Comparison of ENCODE assay signal across 12 cellular contexts in the genomic region with DNA sequence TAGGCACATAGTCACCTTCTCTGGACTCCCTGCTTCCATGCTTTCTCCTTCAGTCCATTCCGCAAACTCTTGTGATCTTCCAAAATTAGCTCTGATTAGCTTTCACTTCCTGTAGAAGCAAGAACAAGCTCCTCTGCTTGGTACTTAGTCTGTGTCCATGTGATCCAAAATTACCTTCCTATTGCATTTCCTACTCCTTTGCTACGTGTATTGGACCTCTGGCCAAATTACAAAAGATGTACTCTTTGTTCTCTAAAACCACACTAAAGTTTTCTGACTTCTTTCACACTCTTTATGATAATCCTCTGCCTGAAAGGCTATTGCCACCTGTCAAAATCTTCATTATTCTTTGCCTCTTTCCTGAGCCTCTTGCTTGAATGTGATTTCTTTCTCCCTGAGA. TPM values are rescaled to one million over a fixed set of nuclear protein-coding genes. Genes with fewer than 3 reads are reported as not detected.
A peak's percentile ranks its signal among the peaks of the same experiment; 100 is the strongest.
DNase-seq lines count a peak whose midpoint lies in the region; ATAC-seq and TF ChIP-seq lines count a peak whose summit lies in the region.
"Had no signal": no experiment of that assay in that cellular context is flagged by ENCODE, and none has a peak within 500 bp of the region (broad histone marks: within the 10 kb centered on the region; RNA-seq: fewer than 3 reads in every experiment).

No MANE protein-coding gene starts in this region.

- intact Hi-C loops in activated T-helper 2 cell treated with anti-CD3 and anti-CD28 coated beads, Interferon-gamma antibody, Interleukin-2, Interleukin-4, amounts not matched to agents 10 μg/mL and 5 μg/mL and 100 μg/mL, durations not matched to agents 14 hours and 24 hours and 36 hours (cut with micrococcal nuclease) = loop anchor here (1.0 to 5.0 kb wide), 4 partner anchors 10 to 123 kb away; a partner anchor contains a TSS

- no peak for DNase-seq in activated CD4-positive, alpha-beta T cell treated with anti-CD3 and anti-CD28 coated beads, Interleukin-2, amount 10 ng/mL, durations not matched to agents 7 days and 5 days
- DNase-seq in activated CD4-positive, alpha-beta T cell treated with anti-CD3 and anti-CD28 coated beads, Interleukin-2, amount 50 U/mL, for 1 hour = no peak
- DNase-seq in Karpas-422 (no peak), KG1 (lab: John Stamatoyannopoulos, UW) (no peak)
- DNase-seq in activated T-helper 2 cell treated with anti-CD3 and anti-CD28 coated beads, Interferon-gamma antibody, Interleukin-2, Interleukin-4, amounts not matched to agents 10 μg/mL and 5 μg/mL and 100 μg/mL, durations not matched to agents 14 hours and 24 hours and 36 hours (ENCODE audit: low spot score) = no peak
- no peak for DNase-seq in central memory CD4-positive, alpha-beta T cell

- no peak for TF ChIP-seq POLR2A in gastroesophageal sphincter (IDR thresholded peaks at IDR 0.05)

- H3K4me3 ChIP-seq in Karpas-422 (ENCODE audit: low read length) = no peak overlapping the region
- no peak overlapping the region for H3K4me3 ChIP-seq in neutrophil (ENCODE audit: low read depth in 1 of 2, low read length in 1 of 2)
- no peak overlapping the region for H3K4me3 ChIP-seq in gastroesophageal sphincter

- TF ChIP-seq EP300 in gastroesophageal sphincter (IDR thresholded peaks at IDR 0.05) = no peak

- no peaks in the 10 kb centered on the region for H3K9me3 ChIP-seq in Karpas-422 (ENCODE audit: low read length)
- no peaks in the 10 kb centered on the region for H3K9me3 ChIP-seq in neutrophil
- no peaks in the 10 kb centered on the region for H3K9me3 ChIP-seq in gastroesophageal sphincter
- H3K9me3 ChIP-seq: body of pancreas, pancreas had no signal

- peaks cover 9% of the 10 kb centered on the region for H3K36me3 Mint-ChIP-seq in activated CD4-positive, alpha-beta T cell treated with anti-CD3 and anti-CD28 coated beads, Interleukin-2, amount 10 ng/mL, durations not matched to agents 7 days and 5 days (ENCODE audit: low read depth)
- peaks cover 25% of the 10 kb centered on the region for H3K36me3 Mint-ChIP-seq in activated T-helper 2 cell treated with anti-CD3 and anti-CD28 coated beads, Interferon-gamma antibody, Interleukin-2, Interleukin-4, amounts not matched to agents 10 μg/mL and 5 μg/mL and 100 μg/mL, durations not matched to agents 14 hours and 24 hours and 36 hours (ENCODE audit: low read depth)

- H3K9me3 Mint-ChIP-seq in activated CD4-positive, alpha-beta T cell treated with anti-CD3 and anti-CD28 coated beads, Interleukin-2, amount 10 ng/mL, durations not matched to agents 7 days and 5 days = peaks cover 3% of the 10 kb centered on the region
- no peaks in the 10 kb centered on the region for H3K9me3 Mint-ChIP-seq in activated T-helper 2 cell treated with anti-CD3 and anti-CD28 coated beads, Interferon-gamma antibody, Interleukin-2, Interleukin-4, amounts not matched to agents 10 μg/mL and 5 μg/mL and 100 μg/mL, durations not matched to agents 14 hours and 24 hours and 36 hours
- H3K9me3 Mint-ChIP-seq: mesothelial cell of epicardium had no signal

- 59 to 69% methylated on average over 2 of the region's 2 CpGs for WGBS in gastroesophageal sphincter (ENCODE audit: low coverage in 1 of 2), 2 donors

- no peaks in the 10 kb centered on the region for H3K27me3 ChIP-seq in Karpas-422 (ENCODE audit: low read length)
- H3K27me3 ChIP-seq in neutrophil = no peaks in the 10 kb centered on the region
- no peaks in the 10 kb centered on the region for H3K27me3 ChIP-seq in gastroesophageal sphincter
- H3K27me3 ChIP-seq: body of pancreas, foreskin keratinocyte, pancreas had no signal

- peak overlapping the region; percentile 96 for H3K27ac Mint-ChIP-seq in activated CD4-positive, alpha-beta T cell treated with anti-CD3 and anti-CD28 coated beads, Interleukin-2, amount 10 ng/mL, durations not matched to agents 7 days and 5 days
- H3K27ac Mint-ChIP-seq in activated T-helper 2 cell treated with anti-CD3 and anti-CD28 coated beads, Interferon-gamma antibody, Interleukin-2, Interleukin-4, amounts not matched to agents 10 μg/mL and 5 μg/mL and 100 μg/mL, durations not matched to agents 14 hours and 24 hours and 36 hours = peak overlapping the region; percentile 95

- peaks cover 7% of the 10 kb centered on the region; the same call in 1 of the 2 replicates for H4K20me1 ChIP-seq in Karpas-422 (ENCODE audit: insufficient read depth, low read depth, low read length)

- POLR2A ChIA-PET in activated CD4-positive, alpha-beta T cell treated with anti-CD3 and anti-CD28 coated beads, Interleukin-2, amount 10 ng/mL, durations not matched to agents 7 days and 5 days (lab: Charles Lee) = no interaction called here

- H3K79me2 ChIP-seq in Karpas-422 (ENCODE audit: low read length) = peaks cover 29% of the 10 kb centered on the region

- no peaks in the 10 kb centered on the region for H3K9me2 ChIP-seq in Karpas-422 (replicated peaks; ENCODE audit: insufficient read depth, low read length)

- peaks cover 42% of the 10 kb centered on the region for H3K4me1 Mint-ChIP-seq in activated CD4-positive, alpha-beta T cell treated with anti-CD3 and anti-CD28 coated beads, Interleukin-2, amount 10 ng/mL, durations not matched to agents 7 days and 5 days
- H3K4me1 Mint-ChIP-seq in activated T-helper 2 cell treated with anti-CD3 and anti-CD28 coated beads, Interferon-gamma antibody, Interleukin-2, Interleukin-4, amounts not matched to agents 10 μg/mL and 5 μg/mL and 100 μg/mL, durations not matched to agents 14 hours and 24 hours and 36 hours (ENCODE audit: low read depth) = peaks cover 21% of the 10 kb centered on the region

- no peak for TF ChIP-seq CTCF in neutrophil (IDR thresholded peaks at IDR 0.05)
- TF ChIP-seq CTCF in gastroesophageal sphincter (IDR thresholded peaks at IDR 0.05) = no peak

- H3K27me3 Mint-ChIP-seq in activated CD4-positive, alpha-beta T cell treated with anti-CD3 and anti-CD28 coated beads, Interleukin-2, amount 10 ng/mL, durations not matched to agents 7 days and 5 days = no peaks in the 10 kb centered on the region
- H3K27me3 Mint-ChIP-seq in activated T-helper 2 cell treated with anti-CD3 and anti-CD28 coated beads, Interferon-gamma antibody, Interleukin-2, Interleukin-4, amounts not matched to agents 10 μg/mL and 5 μg/mL and 100 μg/mL, durations not matched to agents 14 hours and 24 hours and 36 hours (ENCODE audit: low read depth) = no peaks in the 10 kb centered on the region

- CTCF ChIA-PET in activated CD4-positive, alpha-beta T cell treated with anti-CD3 and anti-CD28 coated beads, Interleukin-2, amount 10 ng/mL, durations not matched to agents 7 days and 5 days (lab: Charles Lee) = interaction anchor here (0.9 to 2.5 kb wide), 6 partner anchors 10 to 124 kb away, joined by 3 to 9 read pairs (median 6); a partner anchor contains a TSS

- no peak overlapping the region for H3K9ac ChIP-seq in Karpas-422 (ENCODE audit: low read length)

- no peak overlapping the region for H3K4me3 Mint-ChIP-seq in activated CD4-positive, alpha-beta T cell treated with anti-CD3 and anti-CD28 coated beads, Interleukin-2, amount 10 ng/mL, durations not matched to agents 7 days and 5 days
- H3K4me3 Mint-ChIP-seq in activated T-helper 2 cell treated with anti-CD3 and anti-CD28 coated beads, Interferon-gamma antibody, Interleukin-2, Interleukin-4, amounts not matched to agents 10 μg/mL and 5 μg/mL and 100 μg/mL, durations not matched to agents 14 hours and 24 hours and 36 hours (ENCODE audit: low read depth) = no peak overlapping the region

- H3K27ac ChIP-seq in Karpas-422 (ENCODE audit: low read length) (peak overlapping the region; percentile 19), neutrophil (peak overlapping the region; percentile 41), gastroesophageal sphincter (peak overlapping the region in 1 of 4 donors; percentile 79)
- H3K27ac ChIP-seq: foreskin keratinocyte had no signal

- H3K4me2 ChIP-seq in Karpas-422 (ENCODE audit: low read depth, low read length, poor library complexity, severe bottlenecking) = peak overlapping the region; percentile 79

- no peak for ATAC-seq in gastroesophageal sphincter

- H3K4me1 ChIP-seq in Karpas-422 (ENCODE audit: low read length) (peaks cover 22% of the 10 kb centered on the region), neutrophil (ENCODE audit: control insufficient read depth in 1 of 2, insufficient read depth in 1 of 2, low read depth in 1 of 2, low read length in 1 of 2) (peaks cover 26 to 30% of the 10 kb centered on the region in 2 experiments), gastroesophageal sphincter (peaks cover 3 to 22% (median 6%) of the 10 kb centered on the region in 3 donors)
- H3K4me1 ChIP-seq: foreskin keratinocyte had no signal

- H3K36me3 ChIP-seq in Karpas-422 (ENCODE audit: insufficient read depth, low read length) = peaks cover 14% of the 10 kb centered on the region; the same call in 1 of the 2 replicates
- peaks cover 15% of the 10 kb centered on the region for H3K36me3 ChIP-seq in neutrophil
- H3K36me3 ChIP-seq in gastroesophageal sphincter = peaks cover 0 to 51% of the 10 kb centered on the region in 2 donors

- H2AFZ ChIP-seq in Karpas-422 (ENCODE audit: low read length) = peak overlapping the region; percentile 63

RNA-seq across cellular contexts. Expression of a gene that starts 0.8 kb away (rescaled TPM):
- 10 to 100 TPM; 23.6 to 29.7 TPM for total RNA-seq in activated CD4-positive, alpha-beta T cell treated with anti-CD3 and anti-CD28 coated beads, Interleukin-2, amount 10 ng/mL, durations not matched to agents 7 days and 5 days
- 40.7 and 57.1 TPM in 2 replicates for total RNA-seq in Karpas-422 (2014; rRNA removed; shearing (Covaris generic); ENCODE audit: low replicate concordance)
- 44.9 and 52.7 TPM in 2 replicates for total RNA-seq in activated T-helper 2 cell treated with anti-CD3 and anti-CD28 coated beads, Interferon-gamma antibody, Interleukin-2, Interleukin-4, amounts not matched to agents 10 μg/mL and 5 μg/mL and 100 μg/mL, durations not matched to agents 14 hours and 24 hours and 36 hours
- total RNA-seq in gastroesophageal sphincter = 10 to 100 TPM; 26.4 to 30.9 (median 29.1) TPM

RNA-seq across cellular contexts. Expression of a gene that starts 9.4 kb away (rescaled TPM):
- 1 to 10 TPM; 2.8 to 3.0 TPM for total RNA-seq in activated CD4-positive, alpha-beta T cell treated with anti-CD3 and anti-CD28 coated beads, Interleukin-2, amount 10 ng/mL, durations not matched to agents 7 days and 5 days
- total RNA-seq in Karpas-422 (2014; rRNA removed; shearing (Covaris generic); ENCODE audit: low replicate concordance) = 4.1 and 5.5 TPM in 2 replicates
- 5.1 and 5.8 TPM in 2 replicates for total RNA-seq in activated T-helper 2 cell treated with anti-CD3 and anti-CD28 coated beads, Interferon-gamma antibody, Interleukin-2, Interleukin-4, amounts not matched to agents 10 μg/mL and 5 μg/mL and 100 μg/mL, durations not matched to agents 14 hours and 24 hours and 36 hours
- 10 to 100 TPM; 10.8 to 19.5 (median 11.7) TPM for total RNA-seq in gastroesophageal sphincter

RNA-seq across cellular contexts. Expression of a gene that starts 9.9 kb away (rescaled TPM):
- 10 to 100 TPM; 13.4 to 17.2 TPM for total RNA-seq in activated CD4-positive, alpha-beta T cell treated with anti-CD3 and anti-CD28 coated beads, Interleukin-2, amount 10 ng/mL, durations not matched to agents 7 days and 5 days
- total RNA-seq in Karpas-422 (2014; rRNA removed; shearing (Covaris generic); ENCODE audit: low replicate concordance) = 11.9 and 17.4 TPM in 2 replicates
- total RNA-seq in activated T-helper 2 cell treated with anti-CD3 and anti-CD28 coated beads, Interferon-gamma antibody, Interleukin-2, Interleukin-4, amounts not matched to agents 10 μg/mL and 5 μg/mL and 100 μg/mL, durations not matched to agents 14 hours and 24 hours and 36 hours = 61.2 and 64.5 TPM in 2 replicates
- 10 to 100 TPM in 1 of 4 donors, 1 to 10 TPM in 3; 4.8 to 11.0 (median 7.8) TPM for total RNA-seq in gastroesophageal sphincter

RNA-seq across cellular contexts. Expression of a gene that starts 14.9 kb away (rescaled TPM):
- 1 to 10 TPM; 1.9 to 2.3 TPM for total RNA-seq in activated CD4-positive, alpha-beta T cell treated with anti-CD3 and anti-CD28 coated beads, Interleukin-2, amount 10 ng/mL, durations not matched to agents 7 days and 5 days
- 0.86 and 3.5 TPM in 2 replicates for total RNA-seq in Karpas-422 (2014; rRNA removed; shearing (Covaris generic); ENCODE audit: low replicate concordance)
- total RNA-seq in activated T-helper 2 cell treated with anti-CD3 and anti-CD28 coated beads, Interferon-gamma antibody, Interleukin-2, Interleukin-4, amounts not matched to agents 10 μg/mL and 5 μg/mL and 100 μg/mL, durations not matched to agents 14 hours and 24 hours and 36 hours = 11.3 and 13.0 TPM in 2 replicates
- total RNA-seq in gastroesophageal sphincter = under 1 TPM in 3 of 4 donors, not detected in 1; 0.27 to 0.57 (median 0.31) TPM

RNA-seq across cellular contexts. Expression of a gene that starts 26.9 kb away (rescaled TPM):
- 10 to 100 TPM; 23.7 to 27.2 TPM for total RNA-seq in activated CD4-positive, alpha-beta T cell treated with anti-CD3 and anti-CD28 coated beads, Interleukin-2, amount 10 ng/mL, durations not matched to agents 7 days and 5 days
- 30.3 and 45.9 TPM in 2 replicates for total RNA-seq in Karpas-422 (2014; rRNA removed; shearing (Covaris generic); ENCODE audit: low replicate concordance)
- total RNA-seq in activated T-helper 2 cell treated with anti-CD3 and anti-CD28 coated beads, Interferon-gamma antibody, Interleukin-2, Interleukin-4, amounts not matched to agents 10 μg/mL and 5 μg/mL and 100 μg/mL, durations not matched to agents 14 hours and 24 hours and 36 hours = 24.7 and 26.2 TPM in 2 replicates
- total RNA-seq in gastroesophageal sphincter = 10 to 100 TPM in 1 of 4 donors, 1 to 10 TPM in 3; 3.4 to 11.1 (median 7.9) TPM
